In genomic region chr3:67774676-67775075, GRCh38 we compare ENCODE assay signal across 1 cellular context.
TF ChIP-seq lines count a peak whose summit lies in the region.

No MANE protein-coding gene starts in this region.

TF ChIP-seq in SK-N-SH, 30 proteins besides CTCF, POLR2A, EP300 and RAD21 (continued from another document):
- TF ChIP-seq RFX5 (IDR thresholded peaks at IDR 0.05; ENCODE audit: low read length), result no peak
- TF ChIP-seq USF1 (IDR thresholded peaks at IDR 0.05; ENCODE audit: borderline replicate concordance, low read depth), result no peak
- no peak for TF ChIP-seq RCOR1 (IDR thresholded peaks at IDR 0.05; ENCODE audit: low read length)
- TF ChIP-seq FOSL2 (IDR thresholded peaks at IDR 0.05; ENCODE audit: borderline replicate concordance, low read depth), result no peak
- no peak for TF ChIP-seq JUND (IDR thresholded peaks at IDR 0.05)
- TF ChIP-seq MXI1 (IDR thresholded peaks at IDR 0.05; ENCODE audit: low read depth, low read length), result no peak
- no peak for TF ChIP-seq TCF12 (IDR thresholded peaks at IDR 0.05)
- TF ChIP-seq REST (IDR thresholded peaks at IDR 0.05; ENCODE audit: low read depth, low read length), result no peak
- TF ChIP-seq GABPA (IDR thresholded peaks at IDR 0.05; ENCODE audit: low read depth), result no peak
- no peak for TF ChIP-seq NFIC (IDR thresholded peaks at IDR 0.05; ENCODE audit: borderline replicate concordance)
- no peak for TF ChIP-seq TEAD4 (IDR thresholded peaks at IDR 0.05; ENCODE audit: borderline replicate concordance, insufficient read depth)
- no peak for TF ChIP-seq MAX (IDR thresholded peaks at IDR 0.05; ENCODE audit: low read depth)
- TF ChIP-seq FOXM1 (IDR thresholded peaks at IDR 0.05; ENCODE audit: low read depth), result no peak
- TF ChIP-seq FOXJ3 (CRISPR knock-in tag; IDR thresholded peaks at IDR 0.05), result no peak
- no peak for TF ChIP-seq POLR2AphosphoS5 (IDR thresholded peaks at IDR 0.05; ENCODE audit: low read depth, low read length)
